9 cellular contexts compared by ENCODE assay signal in genomic region chr17:38898812-38899348, GRCh38. TPM values are rescaled to one million over a fixed set of nuclear protein-coding genes. Genes with fewer than 3 reads are reported as not detected.
A peak's percentile ranks its signal among the peaks of the same experiment; 100 is the strongest.
DNase-seq lines count a peak whose midpoint lies in the region; ATAC-seq and TF ChIP-seq lines count a peak whose summit lies in the region.
"Had no signal": no experiment of that assay in that cellular context is flagged by ENCODE, and none has a peak within 500 bp of the region (broad histone marks: within the 10 kb centered on the region; RNA-seq: fewer than 3 reads in every experiment).

No MANE protein-coding gene starts in this region.

- H3K27me3 Mint-ChIP-seq in T-cell: no peaks in the 10 kb centered on the region
- H3K27me3 Mint-ChIP-seq in activated naive CD8-positive, alpha-beta T cell treated with anti-CD3 and anti-CD28 coated beads, Interleukin-2, amount 10 ng/mL, durations not matched to agents 7 days and 5 days: no peaks in the 10 kb centered on the region
- H3K27me3 Mint-ChIP-seq in naive thymus-derived CD8-positive, alpha-beta T cell: no peaks in the 10 kb centered on the region

- POLR2A ChIA-PET in T-cell (lab: Charles Lee): interaction anchor here (0.6 to 1.3 kb wide), 4 partner anchors 13 to 45 kb away, joined by 3 to 5 read pairs (median 4); partner anchors contain the start of genes LASP1 (in 1 of the 2) and RPL23 (in 1 of the 2)
- POLR2A ChIA-PET in activated naive CD8-positive, alpha-beta T cell treated with anti-CD3 and anti-CD28 coated beads, Interleukin-2, amount 10 ng/mL, durations not matched to agents 7 days and 5 days (lab: Charles Lee): interaction anchor here (0.6 to 3.7 kb wide), 17 partner anchors 9 to 254 kb away, joined by 3 to 60 read pairs (median 8); partner anchors contain the start of genes LASP1, LASP1NB and RPL23
- POLR2A ChIA-PET in naive thymus-derived CD8-positive, alpha-beta T cell (lab: Charles Lee): interaction anchor here (0.7 to 9.3 kb wide), 15 partner anchors 8 to 75 kb away, joined by 3 to 159 read pairs (median 4); partner anchors contain the start of genes FBXO47, LASP1, LASP1NB and RPL23

- ATAC-seq in GM18517 (IDR thresholded peaks at IDR 0.05; ENCODE audit: unreplicated experiment): peak; percentile 82
- peak; percentile 69 for ATAC-seq in HG02981 (IDR thresholded peaks at IDR 0.05; ENCODE audit: unreplicated experiment)
- peak; percentile 87 to 90 (median 90) for ATAC-seq in T-cell (replicated peaks in 1 of 4)
- ATAC-seq in activated naive CD8-positive, alpha-beta T cell treated with anti-CD3 and anti-CD28 coated beads, Interleukin-2, amount 10 ng/mL, durations not matched to agents 7 days and 5 days (ENCODE audit: low read depth): peak; percentile 71
- ATAC-seq in naive thymus-derived CD8-positive, alpha-beta T cell: peak; percentile 81 to 90

- H3K4me3 ChIP-seq in suprapubic skin: no peak overlapping the region
- H3K4me3 ChIP-seq: thoracic aorta had no signal

- peak overlapping the region; percentile 30 for H3K27ac ChIP-seq in suprapubic skin

- peak; percentile 54 to 89 (median 78) for DNase-seq in T-cell
- DNase-seq in activated naive CD8-positive, alpha-beta T cell treated with anti-CD3 and anti-CD28 coated beads, Interleukin-2, amount 10 ng/mL, durations not matched to agents 7 days and 5 days: peak; percentile 81
- peak; percentile 54 to 90 (median 76) for DNase-seq in naive thymus-derived CD8-positive, alpha-beta T cell
- DNase-seq in suprapubic skin (ENCODE audit: low spot score in 2 of 2): no peak
- DNase-seq in dedifferentiated amniotic fluid mesenchymal stem cell (ENCODE audit: extremely low spot score): no peak
- no peak for DNase-seq in NCI-H1694 (lab: John Stamatoyannopoulos, UW)

- no peaks in the 10 kb centered on the region for H3K9me3 Mint-ChIP-seq in T-cell
- no peaks in the 10 kb centered on the region for H3K9me3 Mint-ChIP-seq in activated naive CD8-positive, alpha-beta T cell treated with anti-CD3 and anti-CD28 coated beads, Interleukin-2, amount 10 ng/mL, durations not matched to agents 7 days and 5 days
- no peaks in the 10 kb centered on the region for H3K9me3 Mint-ChIP-seq in naive thymus-derived CD8-positive, alpha-beta T cell

- peaks cover 21% of the 10 kb centered on the region for H3K36me3 Mint-ChIP-seq in T-cell
- peaks cover 38% of the 10 kb centered on the region for H3K36me3 Mint-ChIP-seq in activated naive CD8-positive, alpha-beta T cell treated with anti-CD3 and anti-CD28 coated beads, Interleukin-2, amount 10 ng/mL, durations not matched to agents 7 days and 5 days
- peaks cover 0 to 52% (median 3%) of the 10 kb centered on the region in 3 donors for H3K36me3 Mint-ChIP-seq in naive thymus-derived CD8-positive, alpha-beta T cell

- peaks cover 74% of the 10 kb centered on the region for H3K4me1 ChIP-seq in suprapubic skin

- CTCF ChIA-PET in T-cell (lab: Charles Lee): interaction anchor here (0.6 to 1.6 kb wide), 2 partner anchors 194 to 254 kb away, joined by 4 to 5 read pairs; no protein-coding TSS in a partner anchor

- peak overlapping the region; percentile 94 to 95 for H3K27ac Mint-ChIP-seq in T-cell
- peak overlapping the region; percentile 91 for H3K27ac Mint-ChIP-seq in activated naive CD8-positive, alpha-beta T cell treated with anti-CD3 and anti-CD28 coated beads, Interleukin-2, amount 10 ng/mL, durations not matched to agents 7 days and 5 days
- peak overlapping the region; percentile 92 to 100 (median 97) for H3K27ac Mint-ChIP-seq in naive thymus-derived CD8-positive, alpha-beta T cell

- TF ChIP-seq EP300 in suprapubic skin (IDR thresholded peaks at IDR 0.05): no peak

- 85% methylated on average over 9 of the region's 11 CpGs for WGBS in suprapubic skin

- peaks cover 51 to 78% (median 75%) of the 10 kb centered on the region in 3 donors for H3K4me1 Mint-ChIP-seq in T-cell
- H3K4me1 Mint-ChIP-seq in activated naive CD8-positive, alpha-beta T cell treated with anti-CD3 and anti-CD28 coated beads, Interleukin-2, amount 10 ng/mL, durations not matched to agents 7 days and 5 days: peaks cover 63% of the 10 kb centered on the region
- peaks cover 22 to 84% (median 70%) of the 10 kb centered on the region in 4 donors for H3K4me1 Mint-ChIP-seq in naive thymus-derived CD8-positive, alpha-beta T cell

- no peaks in the 10 kb centered on the region for H3K9me3 ChIP-seq in suprapubic skin
- H3K9me3 ChIP-seq: thoracic aorta had no signal

- TF ChIP-seq CTCF in suprapubic skin (IDR thresholded peaks at IDR 0.05): no peak

- TF ChIP-seq POLR2A in suprapubic skin (IDR thresholded peaks at IDR 0.05): no peak

- peak overlapping the region; percentile 67 to 79 (median 75) for H3K4me3 Mint-ChIP-seq in T-cell
- H3K4me3 Mint-ChIP-seq in activated naive CD8-positive, alpha-beta T cell treated with anti-CD3 and anti-CD28 coated beads, Interleukin-2, amount 10 ng/mL, durations not matched to agents 7 days and 5 days: peak overlapping the region; percentile 68
- H3K4me3 Mint-ChIP-seq in naive thymus-derived CD8-positive, alpha-beta T cell: peak overlapping the region; percentile 74 to 93 (median 84)

- H3K27me3 ChIP-seq in suprapubic skin: no peaks in the 10 kb centered on the region

- H3K36me3 ChIP-seq in suprapubic skin: peaks cover 36% of the 10 kb centered on the region

RNA-seq across cellular contexts. Expression of gene LASP1, which starts 29.0 kb away (rescaled TPM):
- 100 to 1,000 TPM in 4 of 5 donors, 10 to 100 TPM in 1; 97.2 to 157 (median 122) TPM for total RNA-seq in T-cell
- 100 to 1,000 TPM; 227 to 236 TPM for total RNA-seq in activated naive CD8-positive, alpha-beta T cell treated with anti-CD3 and anti-CD28 coated beads, Interleukin-2, amount 10 ng/mL, durations not matched to agents 7 days and 5 days
- total RNA-seq in naive thymus-derived CD8-positive, alpha-beta T cell: 100 to 1,000 TPM; 103 to 107 TPM
- 10 to 100 TPM; 50.1 to 53.1 (median 52.0) TPM for polyA plus RNA-seq in naive thymus-derived CD8-positive, alpha-beta T cell
- total RNA-seq in suprapubic skin: 100 to 1,000 TPM in 2 of 4 donors, 10 to 100 TPM in 2; 83.1 to 124 (median 99.6) TPM

RNA-seq across cellular contexts. Expression of gene RPL23, which starts 45.4 kb away (rescaled TPM):
- total RNA-seq in T-cell (1,000 to 10,000 TPM; 1,638 to 2,124 (median 1,743) TPM), suprapubic skin (1,000 to 10,000 TPM; 1,382 to 1,902 (median 1,771) TPM)
- 1,000 to 10,000 TPM; 1,166 to 1,188 TPM for total RNA-seq in activated naive CD8-positive, alpha-beta T cell treated with anti-CD3 and anti-CD28 coated beads, Interleukin-2, amount 10 ng/mL, durations not matched to agents 7 days and 5 days
- total RNA-seq in naive thymus-derived CD8-positive, alpha-beta T cell: 1,000 to 10,000 TPM; 1,755 to 1,793 TPM
- polyA plus RNA-seq in naive thymus-derived CD8-positive, alpha-beta T cell: 1,000 to 10,000 TPM; 1,506 to 1,897 (median 1,688) TPM

Comparison
In these comparisons a context has a peak if more than half of its experiments do, and no peak if none do; other contexts are left out.
1. DNase-seq: peak in T-cell (34 of 34), activated naive CD8-positive, alpha-beta T cell treated with anti-CD3 and anti-CD28 coated beads, Interleukin-2, amount 10 ng/mL, durations not matched to agents 7 days and 5 days (single experiment) and naive thymus-derived CD8-positive, alpha-beta T cell (10 of 10); none in suprapubic skin (0 of 2), dedifferentiated amniotic fluid mesenchymal stem cell (single experiment) and NCI-H1694 (single experiment).
2. Peak in every context shown above with its lines, with median percentiles within 50 percentile points of each other: ATAC-seq, H3K27ac Mint-ChIP-seq and H3K4me3 Mint-ChIP-seq.